27 cellular contexts compared by ENCODE assay signal in genomic region chr4:96974295-96974694, GRCh38.
"Had no signal": no experiment of that assay in that cellular context is flagged by ENCODE, and none has a peak within 500 bp of the region (broad histone marks: within the 10 kb centered on the region; RNA-seq: fewer than 3 reads in every experiment).

No MANE protein-coding gene starts in this region.

- H3K4me3 ChIP-seq: breast epithelium, esophagus muscularis mucosa, left ventricle myocardium inferior, lung, ovary, right lobe of liver, vagina had no signal

- H3K9me3 Mint-ChIP-seq: activated T-helper 17 cell treated with anti-CD3 and anti-CD28 coated beads, Interleukin-2, amount 50 U/mL, for 72 hours; nephron; type B pancreatic cell had no signal

- H3K27me3 Mint-ChIP-seq: activated B cell treated with CpG ODN at 0.5 μM for 24 hours; activated CD8-positive, alpha-beta T cell treated with anti-CD3 and anti-CD28 coated beads for 36 hours; activated T-helper 17 cell treated with anti-CD3 and anti-CD28 coated beads, Interleukin-2, amount 50 U/mL, for 72 hours; dendritic cell treated with granulocyte-macrophage colony-stimulating factor and Interleukin-4, amounts not matched to agents 40 ng/mL and 50 ng/mL, for 4 days; progenitor cell of endocrine pancreas; T-helper 17 cell; type B pancreatic cell had no signal

- H3K9me3 ChIP-seq: breast epithelium, esophagus muscularis mucosa, left ventricle myocardium inferior, neutrophil, ovary, right lobe of liver, vagina had no signal

- H3K4me1 Mint-ChIP-seq: activated B cell treated with CpG ODN at 0.5 μM for 24 hours; activated T-helper 17 cell treated with anti-CD3 and anti-CD28 coated beads, Interleukin-2, amount 50 U/mL, for 72 hours; nephron; T-helper 17 cell had no signal

- H3K36me3 Mint-ChIP-seq: type B pancreatic cell had no signal

- H3K36me3 ChIP-seq: breast epithelium, esophagus muscularis mucosa, left ventricle myocardium inferior, neutrophil, ovary, right lobe of liver, vagina had no signal

- H3K27ac ChIP-seq: breast epithelium, esophagus muscularis mucosa, left ventricle myocardium inferior, neutrophil, ovary, right lobe of liver, vagina had no signal

- H3K27me3 ChIP-seq: breast epithelium, esophagus muscularis mucosa, neutrophil, ovary, right lobe of liver, vagina had no signal

- H3K27ac Mint-ChIP-seq: activated B cell treated with CpG ODN at 0.5 μM for 24 hours; activated CD8-positive, alpha-beta T cell treated with anti-CD3 and anti-CD28 coated beads for 36 hours; activated T-helper 17 cell treated with anti-CD3 and anti-CD28 coated beads, Interleukin-2, amount 50 U/mL, for 72 hours; dendritic cell treated with granulocyte-macrophage colony-stimulating factor and Interleukin-4, amounts not matched to agents 40 ng/mL and 50 ng/mL, for 4 days; endodermal cell; nephron; progenitor cell of endocrine pancreas; T-helper 17 cell; type B pancreatic cell had no signal

- DNase-seq: activated B cell treated with CpG ODN at 0.5 μM for 24 hours; activated CD4-positive, alpha-beta T cell treated with anti-CD3 and anti-CD28 coated beads, Interleukin-2, amount 50 U/mL, for 1 hour; activated CD8-positive, alpha-beta T cell treated with anti-CD3 and anti-CD28 coated beads for 36 hours; activated gamma-delta T cell treated with Interleukin-2 at 50 U/mL for 16 hours; activated naive CD4-positive, alpha-beta T cell treated with anti-CD3 and anti-CD28 coated beads, Interleukin-2, amount 50 U/mL, for 16 hours; activated T-cell treated with anti-CD3 and anti-CD28 coated beads, Interleukin-2, amount 50 U/mL, for 4 hours; amygdala; central memory CD4-positive, alpha-beta T cell; endodermal cell; foreskin melanocyte; islet precursor cell; left ventricle myocardium inferior; ovary; right lobe of liver; stimulated activated CD4-positive, alpha-beta T cell treated with anti-CD3 and anti-CD28 coated beads, Interleukin-4, amount 100 ng/mL, for 1 hour; stimulated activated naive CD8-positive, alpha-beta T cell treated with anti-CD3 and anti-CD28 coated beads, Interleukin-15, Interleukin-2, amounts not matched to agents 100 U/mL and 50 U/mL, for 24 hours; T-helper 17 cell had no signal

- H3K4me3 Mint-ChIP-seq: activated B cell treated with CpG ODN at 0.5 μM for 24 hours; activated CD8-positive, alpha-beta T cell treated with anti-CD3 and anti-CD28 coated beads for 36 hours; activated T-cell treated with anti-CD3 and anti-CD28 coated beads, Interleukin-2, amount 50 U/mL, for 4 hours; activated T-helper 17 cell treated with anti-CD3 and anti-CD28 coated beads, Interleukin-2, amount 50 U/mL, for 72 hours; dendritic cell treated with granulocyte-macrophage colony-stimulating factor and Interleukin-4, amounts not matched to agents 40 ng/mL and 50 ng/mL, for 4 days; endodermal cell; nephron; T-helper 17 cell; type B pancreatic cell had no signal

- H3K4me1 ChIP-seq: breast epithelium, esophagus muscularis mucosa, left ventricle myocardium inferior, right lobe of liver, vagina had no signal
